Comparison of ENCODE assay signal across 10 cellular contexts in genomic region chr18:71321319-71321718, GRCh38.
"Had no signal": no experiment of that assay in that cellular context is flagged by ENCODE, and none has a peak within 500 bp of the region (broad histone marks: within the 10 kb centered on the region; RNA-seq: fewer than 3 reads in every experiment).

No MANE protein-coding gene starts in this region.

- H3K4me3 Mint-ChIP-seq: HFFc6, IgD-negative memory B cell had no signal

- DNase-seq: GM23248, GOT3, H7, HFFc6, KBM-7 had no signal

- H2AFZ ChIP-seq: GM23248 had no signal

- H3K36me3 Mint-ChIP-seq: IgD-negative memory B cell had no signal

- H3K4me3 ChIP-seq: GM23248, HAP-1 had no signal

- H3K27ac Mint-ChIP-seq: HFFc6, IgD-negative memory B cell had no signal

- H3K27ac ChIP-seq: GM23248, HL-60 had no signal

- H3K9ac ChIP-seq: GM23248 had no signal

- ATAC-seq: HCT116, HepG2 had no signal

- H3K4me1 Mint-ChIP-seq: IgD-negative memory B cell had no signal

- H3K36me3 ChIP-seq: HAP-1 had no signal

- H3K4me1 ChIP-seq: HAP-1 had no signal

- H3K9me3 ChIP-seq: HAP-1 had no signal

- H3K27me3 Mint-ChIP-seq: IgD-negative memory B cell had no signal
